In the genomic region with DNA sequence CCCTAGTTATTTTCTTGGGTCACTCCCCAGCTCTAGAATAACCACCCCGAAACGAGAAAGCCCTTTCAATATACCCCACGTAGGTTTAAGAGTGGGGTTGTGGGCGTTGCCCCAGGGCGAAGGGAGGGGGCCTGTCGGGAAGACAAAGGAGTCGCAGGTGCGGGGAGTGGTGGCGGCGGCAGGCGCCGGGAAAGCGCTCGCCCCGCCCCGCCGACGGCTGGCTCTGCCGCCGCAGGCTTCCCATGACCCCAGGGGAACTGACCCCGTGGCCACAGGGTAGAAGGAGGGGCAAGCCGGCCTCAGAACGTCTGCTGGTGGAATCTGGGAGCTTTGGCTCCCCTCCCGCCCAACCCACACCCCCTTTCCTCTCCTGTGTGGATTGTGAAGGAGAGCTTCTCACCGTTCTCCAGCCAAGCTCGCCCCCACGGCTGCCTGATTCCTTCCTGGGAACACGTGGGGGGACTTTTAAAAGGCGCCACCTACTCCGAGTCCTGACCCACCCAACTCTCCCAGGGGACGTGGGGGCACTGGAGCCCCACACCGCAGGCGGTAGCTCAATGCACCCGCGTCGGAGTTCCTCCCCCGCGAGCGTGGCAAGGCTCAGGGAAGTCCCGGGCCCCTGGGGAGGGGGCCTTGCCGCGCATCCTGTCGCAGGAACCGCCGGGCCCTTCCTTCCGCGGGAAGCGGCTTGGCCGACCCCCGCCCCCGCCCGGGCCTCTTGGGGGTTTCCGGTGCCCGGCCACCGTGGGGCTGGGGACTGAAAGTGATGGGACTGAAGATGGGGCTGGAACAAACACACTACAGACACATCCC, we compare ENCODE assay signal across 8 cellular contexts. TPM values are rescaled to one million over a fixed set of nuclear protein-coding genes. Genes with fewer than 3 reads are reported as not detected.
DNase-seq lines count a peak whose midpoint lies in the region; ATAC-seq and TF ChIP-seq lines count a peak whose summit lies in the region.

No MANE protein-coding gene starts in this region.

- DNase-seq in 8988T (peak; percentile 66), NCI-H2227 (lab: John Stamatoyannopoulos, UW; ENCODE audit: unreplicated experiment) (peak; percentile 65), ecto neural progenitor cell (ENCODE audit: low spot score) (peak; percentile 90), lower lobe of right lung (peak; percentile 87), pons (ENCODE audit: low spot score) (no peak)
- DNase-seq in activated CD4-positive, alpha-beta T cell treated with anti-CD3 and anti-CD28 coated beads, Interleukin-2, amount 50 U/mL, for 4 hours, result peak; percentile 46 to 55
- DNase-seq in stimulated activated CD8-positive, alpha-beta memory T cell treated with anti-CD3 and anti-CD28 coated beads, Interleukin-7, amount 100 ng/mL, for 4 hours (ENCODE audit: low read depth in 2 of 2), result peak; percentile 49 to 71

- TF ChIP-seq CTCF in lower lobe of right lung (IDR thresholded peaks at IDR 0.05), result no peak

- peak overlapping the region; percentile 97 for H3K4me3 ChIP-seq in lower lobe of right lung

- ATAC-seq in lower lobe of right lung, result peak; percentile 20 to 31

- no peaks in the 10 kb centered on the region for H3K27me3 ChIP-seq in lower lobe of right lung (ENCODE audit: low read depth)

- TF ChIP-seq POLR2A in GM18526 (IDR thresholded peaks at IDR 0.05; ENCODE audit: extremely low read depth, insufficient read length), result peak; percentile 52

- H3K9me3 ChIP-seq in lower lobe of right lung, result no peaks in the 10 kb centered on the region

- H3K36me3 ChIP-seq in lower lobe of right lung, result no peaks in the 10 kb centered on the region

- peak overlapping the region; percentile 100 for H3K27ac ChIP-seq in lower lobe of right lung

- peaks cover 26% of the 10 kb centered on the region for H3K4me1 ChIP-seq in lower lobe of right lung

- intact Hi-C loops in lower lobe of right lung (cut with DNase I), result no loop called here

RNA-seq across cellular contexts. Expression of a gene that starts 5.5 kb away (rescaled TPM):
- total RNA-seq in lower lobe of right lung, result 80.2 TPM

RNA-seq across cellular contexts. Expression of a gene that starts 5.5 kb away (rescaled TPM):
- total RNA-seq in lower lobe of right lung, result 82.7 TPM

RNA-seq across cellular contexts. Expression of a gene that starts 37.6 kb away (rescaled TPM):
- 35.2 TPM for total RNA-seq in lower lobe of right lung

RNA-seq across cellular contexts. Expression of a gene that starts 39.1 kb away (rescaled TPM):
- 29.3 TPM for total RNA-seq in lower lobe of right lung

RNA-seq across cellular contexts. Expression of a gene that starts 53.0 kb away (rescaled TPM):
- total RNA-seq in lower lobe of right lung, result 27.2 TPM
